1 cellular context compared by ENCODE assay signal in the genomic region with DNA sequence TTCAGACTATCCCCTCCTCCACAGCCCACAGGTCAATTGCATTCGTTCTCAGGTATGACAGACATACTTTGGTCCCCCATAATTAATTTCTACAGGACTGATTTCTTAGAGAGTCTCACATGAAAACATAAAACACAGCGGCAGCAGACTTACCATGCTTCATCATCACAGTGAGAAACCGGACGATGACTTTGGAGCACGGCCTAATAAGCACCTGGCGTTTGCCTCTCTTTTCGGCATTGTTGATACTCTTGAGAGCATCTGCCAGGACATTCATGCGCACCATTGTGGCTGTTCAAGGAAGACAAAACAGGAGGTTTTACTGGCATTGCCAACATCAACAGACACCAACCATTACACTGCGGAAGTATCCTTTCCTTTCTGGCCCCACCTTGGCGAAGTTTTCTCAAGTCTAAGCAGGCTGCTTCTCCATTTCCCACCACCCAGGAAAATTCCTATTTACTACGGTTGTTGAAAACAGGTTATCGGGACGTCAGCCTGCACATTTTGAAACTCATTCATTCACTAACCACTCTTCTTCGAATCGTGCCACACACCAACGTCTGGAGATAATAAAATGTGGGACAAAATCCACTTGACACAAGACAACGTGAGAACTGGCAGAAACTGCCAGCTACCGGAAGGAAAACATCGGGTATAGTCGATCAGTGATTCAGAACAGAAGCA.
TF ChIP-seq lines count a peak whose summit lies in the region.

No MANE protein-coding gene starts in this region.

TF ChIP-seq in HepG2, 621 proteins besides CTCF, POLR2A, EP300 and RAD21 (continued from another document and continues in another):
- TF ChIP-seq, protein P1, sequence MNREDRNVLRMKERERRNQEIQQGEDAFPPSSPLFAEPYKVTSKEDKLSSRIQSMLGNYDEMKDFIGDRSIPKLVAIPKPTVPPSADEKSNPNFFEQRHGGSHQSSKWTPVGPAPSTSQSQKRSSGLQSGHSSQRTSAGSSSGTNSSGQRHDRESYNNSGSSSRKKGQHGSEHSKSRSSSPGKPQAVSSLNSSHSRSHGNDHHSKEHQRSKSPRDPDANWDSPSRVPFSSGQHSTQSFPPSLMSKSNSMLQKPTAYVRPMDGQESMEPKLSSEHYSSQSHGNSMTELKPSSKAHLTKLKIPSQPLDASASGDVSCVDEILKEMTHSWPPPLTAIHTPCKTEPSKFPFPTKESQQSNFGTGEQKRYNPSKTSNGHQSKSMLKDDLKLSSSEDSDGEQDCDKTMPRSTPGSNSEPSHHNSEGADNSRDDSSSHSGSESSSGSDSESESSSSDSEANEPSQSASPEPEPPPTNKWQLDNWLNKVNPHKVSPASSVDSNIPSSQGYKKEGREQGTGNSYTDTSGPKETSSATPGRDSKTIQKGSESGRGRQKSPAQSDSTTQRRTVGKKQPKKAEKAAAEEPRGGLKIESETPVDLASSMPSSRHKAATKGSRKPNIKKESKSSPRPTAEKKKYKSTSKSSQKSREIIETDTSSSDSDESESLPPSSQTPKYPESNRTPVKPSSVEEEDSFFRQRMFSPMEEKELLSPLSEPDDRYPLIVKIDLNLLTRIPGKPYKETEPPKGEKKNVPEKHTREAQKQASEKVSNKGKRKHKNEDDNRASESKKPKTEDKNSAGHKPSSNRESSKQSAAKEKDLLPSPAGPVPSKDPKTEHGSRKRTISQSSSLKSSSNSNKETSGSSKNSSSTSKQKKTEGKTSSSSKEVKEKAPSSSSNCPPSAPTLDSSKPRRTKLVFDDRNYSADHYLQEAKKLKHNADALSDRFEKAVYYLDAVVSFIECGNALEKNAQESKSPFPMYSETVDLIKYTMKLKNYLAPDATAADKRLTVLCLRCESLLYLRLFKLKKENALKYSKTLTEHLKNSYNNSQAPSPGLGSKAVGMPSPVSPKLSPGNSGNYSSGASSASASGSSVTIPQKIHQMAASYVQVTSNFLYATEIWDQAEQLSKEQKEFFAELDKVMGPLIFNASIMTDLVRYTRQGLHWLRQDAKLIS (CRISPR knock-in tag; IDR thresholded peaks at IDR 0.05): peak; percentile 6; the same call in 1 of the 2 replicates
- no peak for TF ChIP-seq IRF2 (CRISPR knock-in tag; IDR thresholded peaks at IDR 0.05)
- 0 out of 2 replicates have a peak, but pooled peaks have one; percentile 49 for TF ChIP-seq IRX3 (CRISPR knock-in tag; IDR thresholded peaks at IDR 0.05; ENCODE audit: borderline replicate concordance, low read depth)
- no peak for TF ChIP-seq ELF3 (CRISPR knock-in tag; IDR thresholded peaks at IDR 0.05)
- peak; percentile 72 for TF ChIP-seq RBM22 (optimal IDR thresholded peaks at IDR 0.05; ENCODE audit: low read length)
- TF ChIP-seq, protein P2, sequence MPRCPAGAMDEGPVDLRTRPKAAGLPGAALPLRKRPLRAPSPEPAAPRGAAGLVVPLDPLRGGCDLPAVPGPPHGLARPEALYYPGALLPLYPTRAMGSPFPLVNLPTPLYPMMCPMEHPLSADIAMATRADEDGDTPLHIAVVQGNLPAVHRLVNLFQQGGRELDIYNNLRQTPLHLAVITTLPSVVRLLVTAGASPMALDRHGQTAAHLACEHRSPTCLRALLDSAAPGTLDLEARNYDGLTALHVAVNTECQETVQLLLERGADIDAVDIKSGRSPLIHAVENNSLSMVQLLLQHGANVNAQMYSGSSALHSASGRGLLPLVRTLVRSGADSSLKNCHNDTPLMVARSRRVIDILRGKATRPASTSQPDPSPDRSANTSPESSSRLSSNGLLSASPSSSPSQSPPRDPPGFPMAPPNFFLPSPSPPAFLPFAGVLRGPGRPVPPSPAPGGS (CRISPR knock-in tag; IDR thresholded peaks at IDR 0.05): no peak
- TF ChIP-seq TEAD3 (CRISPR knock-in tag; optimal IDR thresholded peaks at IDR 0.05; ENCODE audit: borderline replicate concordance): peak; percentile 7
- no peak for TF ChIP-seq NFE2 (CRISPR knock-in tag; IDR thresholded peaks at IDR 0.05)
- no peak for TF ChIP-seq REL (CRISPR knock-in tag; conservative IDR thresholded peaks at IDR 0.05)
- TF ChIP-seq, protein P3, sequence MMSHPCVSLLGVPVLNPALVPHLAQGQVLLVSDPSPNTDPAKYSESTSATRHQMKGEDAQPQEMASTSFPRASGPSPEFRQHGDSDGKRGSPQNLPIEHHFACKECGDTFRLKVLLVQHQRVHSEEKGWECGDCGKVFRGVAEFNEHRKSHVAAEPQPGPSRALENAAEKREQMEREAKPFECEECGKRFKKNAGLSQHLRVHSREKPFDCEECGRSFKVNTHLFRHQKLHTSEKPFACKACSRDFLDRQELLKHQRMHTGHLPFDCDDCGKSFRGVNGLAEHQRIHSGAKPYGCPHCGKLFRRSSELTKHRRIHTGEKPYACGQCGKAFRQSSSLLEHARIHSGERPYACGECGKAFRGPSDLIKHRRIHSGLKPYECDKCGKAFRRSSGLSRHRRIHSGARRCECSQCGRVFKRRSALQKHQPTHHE (CRISPR knock-in tag; IDR thresholded peaks at IDR 0.05; ENCODE audit: borderline replicate concordance): peak; percentile 78; the same call in 1 of the 2 replicates
- TF ChIP-seq, protein P4, sequence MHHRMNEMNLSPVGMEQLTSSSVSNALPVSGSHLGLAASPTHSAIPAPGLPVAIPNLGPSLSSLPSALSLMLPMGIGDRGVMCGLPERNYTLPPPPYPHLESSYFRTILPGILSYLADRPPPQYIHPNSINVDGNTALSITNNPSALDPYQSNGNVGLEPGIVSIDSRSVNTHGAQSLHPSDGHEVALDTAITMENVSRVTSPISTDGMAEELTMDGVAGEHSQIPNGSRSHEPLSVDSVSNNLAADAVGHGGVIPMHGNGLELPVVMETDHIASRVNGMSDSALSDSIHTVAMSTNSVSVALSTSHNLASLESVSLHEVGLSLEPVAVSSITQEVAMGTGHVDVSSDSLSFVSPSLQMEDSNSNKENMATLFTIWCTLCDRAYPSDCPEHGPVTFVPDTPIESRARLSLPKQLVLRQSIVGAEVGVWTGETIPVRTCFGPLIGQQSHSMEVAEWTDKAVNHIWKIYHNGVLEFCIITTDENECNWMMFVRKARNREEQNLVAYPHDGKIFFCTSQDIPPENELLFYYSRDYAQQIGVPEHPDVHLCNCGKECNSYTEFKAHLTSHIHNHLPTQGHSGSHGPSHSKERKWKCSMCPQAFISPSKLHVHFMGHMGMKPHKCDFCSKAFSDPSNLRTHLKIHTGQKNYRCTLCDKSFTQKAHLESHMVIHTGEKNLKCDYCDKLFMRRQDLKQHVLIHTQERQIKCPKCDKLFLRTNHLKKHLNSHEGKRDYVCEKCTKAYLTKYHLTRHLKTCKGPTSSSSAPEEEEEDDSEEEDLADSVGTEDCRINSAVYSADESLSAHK (CRISPR knock-in tag; IDR thresholded peaks at IDR 0.05; ENCODE audit: borderline replicate concordance): no peak
- TF ChIP-seq, protein P5, sequence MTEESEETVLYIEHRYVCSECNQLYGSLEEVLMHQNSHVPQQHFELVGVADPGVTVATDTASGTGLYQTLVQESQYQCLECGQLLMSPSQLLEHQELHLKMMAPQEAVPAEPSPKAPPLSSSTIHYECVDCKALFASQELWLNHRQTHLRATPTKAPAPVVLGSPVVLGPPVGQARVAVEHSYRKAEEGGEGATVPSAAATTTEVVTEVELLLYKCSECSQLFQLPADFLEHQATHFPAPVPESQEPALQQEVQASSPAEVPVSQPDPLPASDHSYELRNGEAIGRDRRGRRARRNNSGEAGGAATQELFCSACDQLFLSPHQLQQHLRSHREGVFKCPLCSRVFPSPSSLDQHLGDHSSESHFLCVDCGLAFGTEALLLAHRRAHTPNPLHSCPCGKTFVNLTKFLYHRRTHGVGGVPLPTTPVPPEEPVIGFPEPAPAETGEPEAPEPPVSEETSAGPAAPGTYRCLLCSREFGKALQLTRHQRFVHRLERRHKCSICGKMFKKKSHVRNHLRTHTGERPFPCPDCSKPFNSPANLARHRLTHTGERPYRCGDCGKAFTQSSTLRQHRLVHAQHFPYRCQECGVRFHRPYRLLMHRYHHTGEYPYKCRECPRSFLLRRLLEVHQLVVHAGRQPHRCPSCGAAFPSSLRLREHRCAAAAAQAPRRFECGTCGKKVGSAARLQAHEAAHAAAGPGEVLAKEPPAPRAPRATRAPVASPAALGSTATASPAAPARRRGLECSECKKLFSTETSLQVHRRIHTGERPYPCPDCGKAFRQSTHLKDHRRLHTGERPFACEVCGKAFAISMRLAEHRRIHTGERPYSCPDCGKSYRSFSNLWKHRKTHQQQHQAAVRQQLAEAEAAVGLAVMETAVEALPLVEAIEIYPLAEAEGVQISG (CRISPR knock-in tag; IDR thresholded peaks at IDR 0.05): no peak
- TF ChIP-seq, protein P6, sequence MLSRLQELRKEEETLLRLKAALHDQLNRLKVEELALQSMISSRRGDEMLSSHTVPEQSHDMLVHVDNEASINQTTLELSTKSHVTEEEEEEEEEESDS (CRISPR knock-in tag; IDR thresholded peaks at IDR 0.05; ENCODE audit: borderline replicate concordance): 0 out of 2 replicates have a peak, but pooled peaks have one; percentile 53
- no peak for TF ChIP-seq IKZF1 (IDR thresholded peaks at IDR 0.05)
- no peak for TF ChIP-seq KDM6A (CRISPR knock-in tag; IDR thresholded peaks at IDR 0.05; ENCODE audit: low read depth)
- TF ChIP-seq ZNF331 (CRISPR knock-in tag; IDR thresholded peaks at IDR 0.05): peak; percentile 11; the same call in 1 of the 2 replicates
- TF ChIP-seq ZNF274 (CRISPR knock-in tag; IDR thresholded peaks at IDR 0.05): no peak
- TF ChIP-seq, protein P7, sequence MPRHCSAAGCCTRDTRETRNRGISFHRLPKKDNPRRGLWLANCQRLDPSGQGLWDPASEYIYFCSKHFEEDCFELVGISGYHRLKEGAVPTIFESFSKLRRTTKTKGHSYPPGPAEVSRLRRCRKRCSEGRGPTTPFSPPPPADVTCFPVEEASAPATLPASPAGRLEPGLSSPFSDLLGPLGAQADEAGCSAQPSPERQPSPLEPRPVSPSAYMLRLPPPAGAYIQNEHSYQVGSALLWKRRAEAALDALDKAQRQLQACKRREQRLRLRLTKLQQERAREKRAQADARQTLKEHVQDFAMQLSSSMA (CRISPR knock-in tag; IDR thresholded peaks at IDR 0.05): no peak
- TF ChIP-seq CHD4 (IDR thresholded peaks at IDR 0.05; ENCODE audit: borderline replicate concordance, low read length): no peak
- TF ChIP-seq, protein P8, sequence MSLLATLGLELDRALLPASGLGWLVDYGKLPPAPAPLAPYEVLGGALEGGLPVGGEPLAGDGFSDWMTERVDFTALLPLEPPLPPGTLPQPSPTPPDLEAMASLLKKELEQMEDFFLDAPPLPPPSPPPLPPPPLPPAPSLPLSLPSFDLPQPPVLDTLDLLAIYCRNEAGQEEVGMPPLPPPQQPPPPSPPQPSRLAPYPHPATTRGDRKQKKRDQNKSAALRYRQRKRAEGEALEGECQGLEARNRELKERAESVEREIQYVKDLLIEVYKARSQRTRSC (CRISPR knock-in tag; IDR thresholded peaks at IDR 0.05; ENCODE audit: low read depth): no peak
- TF ChIP-seq, protein P9, sequence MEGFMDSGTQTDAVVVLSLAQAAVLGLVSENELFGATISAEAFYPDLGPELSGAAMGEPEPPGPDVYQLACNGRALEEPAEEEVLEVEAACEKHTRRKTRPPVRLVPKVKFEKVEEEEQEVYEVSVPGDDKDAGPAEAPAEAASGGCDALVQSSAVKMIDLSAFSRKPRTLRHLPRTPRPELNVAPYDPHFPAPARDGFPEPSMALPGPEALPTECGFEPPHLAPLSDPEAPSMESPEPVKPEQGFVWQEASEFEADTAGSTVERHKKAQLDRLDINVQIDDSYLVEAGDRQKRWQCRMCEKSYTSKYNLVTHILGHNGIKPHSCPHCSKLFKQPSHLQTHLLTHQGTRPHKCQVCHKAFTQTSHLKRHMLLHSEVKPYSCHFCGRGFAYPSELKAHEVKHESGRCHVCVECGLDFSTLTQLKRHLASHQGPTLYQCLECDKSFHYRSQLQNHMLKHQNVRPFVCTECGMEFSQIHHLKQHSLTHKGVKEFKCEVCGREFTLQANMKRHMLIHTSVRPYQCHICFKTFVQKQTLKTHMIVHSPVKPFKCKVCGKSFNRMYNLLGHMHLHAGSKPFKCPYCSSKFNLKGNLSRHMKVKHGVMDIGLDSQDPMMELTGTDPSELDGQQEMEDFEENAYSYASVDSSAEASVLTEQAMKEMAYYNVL (CRISPR knock-in tag; IDR thresholded peaks at IDR 0.05; ENCODE audit: borderline replicate concordance): 0 out of 2 replicates have a peak, but pooled peaks have one; percentile 12
- peak; percentile 43; the same call in 1 of the 2 replicates for TF ChIP-seq ARNT2 (CRISPR knock-in tag; IDR thresholded peaks at IDR 0.05; ENCODE audit: low read depth)
- 0 out of 2 replicates have a peak, but pooled peaks have one; percentile 9 for TF ChIP-seq FOXA3 (CRISPR knock-in tag; IDR thresholded peaks at IDR 0.05)
- TF ChIP-seq HNF4G (IDR thresholded peaks at IDR 0.05; ENCODE audit: borderline replicate concordance, low read depth, low read length): no peak
- no peak for TF ChIP-seq HNF4G (CRISPR knock-in tag; IDR thresholded peaks at IDR 0.05; ENCODE audit: borderline replicate concordance, low read depth)
- TF ChIP-seq SIN3A (IDR thresholded peaks at IDR 0.05; ENCODE audit: borderline replicate concordance, low read depth, low read length): peak; percentile 54; the same call in 1 of the 2 replicates
- no peak for TF ChIP-seq ATRX (CRISPR knock-in tag; IDR thresholded peaks at IDR 0.05; ENCODE audit: borderline replicate concordance)
- TF ChIP-seq ZNF138 (CRISPR knock-in tag; IDR thresholded peaks at IDR 0.05; ENCODE audit: low read depth): no peak
- TF ChIP-seq KDM3A (CRISPR knock-in tag; IDR thresholded peaks at IDR 0.05; ENCODE audit: low read depth): no peak
- TF ChIP-seq, protein P10, sequence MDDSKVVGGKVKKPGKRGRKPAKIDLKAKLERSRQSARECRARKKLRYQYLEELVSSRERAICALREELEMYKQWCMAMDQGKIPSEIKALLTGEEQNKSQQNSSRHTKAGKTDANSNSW (CRISPR knock-in tag; IDR thresholded peaks at IDR 0.05; ENCODE audit: borderline replicate concordance): 0 out of 2 replicates have a peak, but pooled peaks have one; percentile 25
- no peak for TF ChIP-seq U2AF1 (optimal IDR thresholded peaks at IDR 0.05; ENCODE audit: low read depth, low read length)
- TF ChIP-seq SIX1 (CRISPR knock-in tag; IDR thresholded peaks at IDR 0.05; ENCODE audit: borderline replicate concordance): no peak
- TF ChIP-seq, protein P11, sequence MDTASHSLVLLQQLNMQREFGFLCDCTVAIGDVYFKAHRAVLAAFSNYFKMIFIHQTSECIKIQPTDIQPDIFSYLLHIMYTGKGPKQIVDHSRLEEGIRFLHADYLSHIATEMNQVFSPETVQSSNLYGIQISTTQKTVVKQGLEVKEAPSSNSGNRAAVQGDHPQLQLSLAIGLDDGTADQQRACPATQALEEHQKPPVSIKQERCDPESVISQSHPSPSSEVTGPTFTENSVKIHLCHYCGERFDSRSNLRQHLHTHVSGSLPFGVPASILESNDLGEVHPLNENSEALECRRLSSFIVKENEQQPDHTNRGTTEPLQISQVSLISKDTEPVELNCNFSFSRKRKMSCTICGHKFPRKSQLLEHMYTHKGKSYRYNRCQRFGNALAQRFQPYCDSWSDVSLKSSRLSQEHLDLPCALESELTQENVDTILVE (CRISPR knock-in tag; IDR thresholded peaks at IDR 0.05): 0 out of 2 replicates have a peak, but pooled peaks have one; percentile 15
- TF ChIP-seq SMYD3 (CRISPR knock-in tag; IDR thresholded peaks at IDR 0.05): peak; percentile 84; the same call in 1 of the 2 replicates
- TF ChIP-seq ZNF251 (CRISPR knock-in tag; IDR thresholded peaks at IDR 0.05): 0 out of 2 replicates have a peak, but pooled peaks have one; percentile 70
